8 cellular contexts compared by ENCODE assay signal in the genomic region with DNA sequence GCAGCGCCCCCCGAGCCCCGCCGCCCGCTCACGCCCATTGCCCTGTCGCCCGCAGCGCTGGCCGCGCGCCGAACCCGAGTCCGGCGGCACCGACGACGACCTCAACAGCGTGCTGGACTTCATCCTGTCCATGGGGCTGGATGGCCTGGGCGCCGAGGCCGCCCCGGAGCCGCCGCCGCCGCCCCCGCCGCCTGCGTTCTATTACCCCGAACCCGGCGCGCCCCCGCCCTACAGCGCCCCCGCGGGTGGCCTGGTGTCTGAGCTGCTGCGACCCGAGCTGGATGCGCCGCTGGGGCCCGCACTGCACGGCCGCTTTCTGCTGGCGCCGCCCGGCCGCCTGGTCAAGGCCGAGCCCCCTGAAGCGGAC. TPM values are rescaled to one million over a fixed set of nuclear protein-coding genes. Genes with fewer than 3 reads are reported as not detected.
DNase-seq lines count a peak whose midpoint lies in the region; FAIRE-seq and TF ChIP-seq lines count a peak whose summit lies in the region.

No MANE protein-coding gene starts in this region.

- H3K27me3 Mint-ChIP-seq in activated naive CD4-positive, alpha-beta T cell treated with anti-CD3 and anti-CD28 coated beads, Interleukin-2, amount 50 U/mL, for 24 hours, result no peaks in the 10 kb centered on the region

- peaks cover 16% of the 10 kb centered on the region for H3K36me3 Mint-ChIP-seq in activated naive CD4-positive, alpha-beta T cell treated with anti-CD3 and anti-CD28 coated beads, Interleukin-2, amount 50 U/mL, for 24 hours

- H3K4me1 ChIP-seq in right atrium auricular region, result peaks cover 0 to 32% of the 10 kb centered on the region in 2 donors
- no peaks in the 10 kb centered on the region for H3K4me1 ChIP-seq in small intestine (ENCODE audit: control insufficient read depth in 2 of 2, insufficient read depth in 1 of 2, low read depth in 1 of 2, low read length in 1 of 2)

- TF ChIP-seq CTCF in right atrium auricular region (IDR thresholded peaks at IDR 0.05), result peak in 1 of 2 donors; percentile 42

- H3K9me3 ChIP-seq in KOPT-K1 (ENCODE audit: insufficient read depth, low read length, poor library complexity, severe bottlenecking), result no peaks in the 10 kb centered on the region
- no peaks in the 10 kb centered on the region for H3K9me3 ChIP-seq in right atrium auricular region
- no peaks in the 10 kb centered on the region for H3K9me3 ChIP-seq in small intestine (ENCODE audit: control insufficient read depth, low read depth)

- peak overlapping the region; percentile 39 for H3K4me3 Mint-ChIP-seq in activated naive CD4-positive, alpha-beta T cell treated with anti-CD3 and anti-CD28 coated beads, Interleukin-2, amount 50 U/mL, for 24 hours

- 0 to 1% (median 0%) methylated on average over 2 to 52 of the region's 52 CpGs for WGBS in small intestine, 3 donors

- peaks cover 67% of the 10 kb centered on the region for H3K4me1 Mint-ChIP-seq in activated naive CD4-positive, alpha-beta T cell treated with anti-CD3 and anti-CD28 coated beads, Interleukin-2, amount 50 U/mL, for 24 hours

- no peak for FAIRE-seq in small intestine (lab: Jason Lieb, UNC)

- H3K36me3 ChIP-seq in KOPT-K1 (ENCODE audit: insufficient read depth, low read length) (no peaks in the 10 kb centered on the region), right atrium auricular region (peaks cover 33% of the 10 kb centered on the region), small intestine (ENCODE audit: control insufficient read depth in 2 of 2, insufficient read depth in 2 of 2, low read length in 2 of 2) (no peaks in the 10 kb centered on the region)

- H3K4me3 ChIP-seq in right atrium auricular region (peak overlapping the region; percentile 78 to 89), small intestine (ENCODE audit: low read depth in 1 of 2, low read length in 2 of 2) (peak overlapping the region; percentile 63 to 96)

- H3K27ac Mint-ChIP-seq in activated naive CD4-positive, alpha-beta T cell treated with anti-CD3 and anti-CD28 coated beads, Interleukin-2, amount 50 U/mL, for 24 hours, result no peak overlapping the region

- no peaks in the 10 kb centered on the region for H3K9me3 Mint-ChIP-seq in activated naive CD4-positive, alpha-beta T cell treated with anti-CD3 and anti-CD28 coated beads, Interleukin-2, amount 50 U/mL, for 24 hours

- peak; percentile 69 for DNase-seq in activated T-cell treated with anti-CD3 and anti-CD28 coated beads, Interleukin-2, amount 50 U/mL, for 1 hour
- DNase-seq in activated T-cell treated with anti-CD3 and anti-CD28 coated beads for 4 hours, result no peak
- no peak for DNase-seq in right atrium auricular region (ENCODE audit: low spot score)
- DNase-seq in small intestine, result no peak
- no peak for DNase-seq in NCI-H1105 (lab: John Stamatoyannopoulos, UW)
- DNase-seq in UCSD-AML1 (lab: John Stamatoyannopoulos, UW; ENCODE audit: unreplicated experiment), result no peak

- no peaks in the 10 kb centered on the region for H3K27me3 ChIP-seq in right atrium auricular region
- peaks cover 0 to 12% of the 10 kb centered on the region in 2 donors for H3K27me3 ChIP-seq in small intestine (ENCODE audit: control insufficient read depth in 2 of 2, insufficient read depth in 2 of 2, low read length in 2 of 2)

- H3K27ac ChIP-seq in KOPT-K1 (ENCODE audit: low read depth, low read length, poor library complexity, severe bottlenecking) (peak overlapping the region; percentile 0), right atrium auricular region (peak overlapping the region; percentile 94 to 97), small intestine (ENCODE audit: low read depth in 1 of 2, low read length in 1 of 2) (peak overlapping the region in 1 of 2 donors; percentile 91)

RNA-seq across cellular contexts. Expression of gene KLF2, which starts 0.5 kb away (rescaled TPM):
- 10 to 100 TPM; 40.9 to 82.3 TPM for total RNA-seq in right atrium auricular region
- polyA plus RNA-seq in small intestine, result 10 to 100 TPM in 1 of 3 donors, 1 to 10 TPM in 2; 1.1 to 25.4 (median 3.8) TPM
